ENCODE assay signal across 15 cellular contexts in the genomic region with DNA sequence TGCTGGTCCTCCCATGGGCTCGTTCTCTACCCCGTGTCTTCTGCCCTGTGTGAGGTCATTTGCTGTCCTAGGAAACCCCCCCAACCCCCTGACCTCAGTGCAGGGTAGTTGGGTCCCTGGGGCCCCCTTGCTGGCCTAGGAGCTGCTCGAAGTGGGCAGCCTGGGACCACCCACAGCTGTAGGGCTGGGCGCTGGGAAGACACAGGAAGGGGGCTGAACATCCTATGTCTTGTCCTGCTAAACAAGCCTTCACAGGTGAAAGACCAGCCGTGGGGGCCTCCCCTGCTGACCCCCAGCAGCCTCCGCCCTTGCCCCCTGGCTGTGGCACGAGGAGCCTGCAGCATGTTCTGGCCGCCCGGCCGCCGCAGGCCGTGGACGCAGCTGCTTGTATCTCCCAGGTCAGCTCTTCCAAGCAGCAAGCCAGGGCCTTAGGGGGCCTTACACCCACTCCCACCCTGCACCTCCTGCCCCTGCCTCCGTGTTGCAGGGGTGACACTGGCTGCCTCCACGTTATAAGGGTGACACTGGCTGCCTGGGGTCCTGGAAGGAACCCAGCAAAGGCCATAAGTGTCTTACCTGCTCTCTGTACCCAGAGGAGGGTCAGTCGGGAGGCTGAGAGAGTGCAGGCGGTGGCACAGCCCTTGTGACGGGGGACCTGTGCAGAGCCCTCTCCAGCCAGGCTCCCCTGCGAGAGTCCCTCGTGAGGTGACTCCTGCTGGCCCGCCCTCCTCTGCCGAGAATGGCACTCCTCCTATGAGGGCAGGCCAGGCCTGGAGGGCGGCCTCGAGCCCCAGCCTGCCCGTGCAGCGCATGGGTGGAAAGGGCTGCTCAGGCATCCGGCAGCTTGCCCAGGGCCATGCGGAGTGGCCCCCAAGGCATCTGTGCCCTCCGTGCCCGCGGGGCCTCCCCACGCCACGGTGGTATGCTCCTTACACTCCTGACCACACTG. TPM values are rescaled to one million over a fixed set of nuclear protein-coding genes. Genes with fewer than 3 reads are reported as not detected.
"Had no signal": no experiment of that assay in that cellular context is flagged by ENCODE, and none has a peak within 500 bp of the region (broad histone marks: within the 10 kb centered on the region; RNA-seq: fewer than 3 reads in every experiment).

No MANE protein-coding gene starts in this region.

- H3K27ac Mint-ChIP-seq: activated CD4-positive, alpha-beta T cell treated with anti-CD3 and anti-CD28 coated beads, Interleukin-2, amount 10 ng/mL, durations not matched to agents 24 days and 14 days; activated naive CD4-positive, alpha-beta T cell treated with anti-CD3 and anti-CD28 coated beads, Interleukin-2, amount 50 U/mL, for 72 hours; effector memory CD8-positive, alpha-beta T cell had no signal

- H3K27me3 Mint-ChIP-seq: activated CD4-positive, alpha-beta T cell treated with anti-CD3 and anti-CD28 coated beads, Interleukin-2, amount 10 ng/mL, durations not matched to agents 24 days and 14 days; effector memory CD8-positive, alpha-beta T cell; naive B cell had no signal

- H3K4me3 ChIP-seq: dorsolateral prefrontal cortex, esophagus squamous epithelium, gastrocnemius medialis had no signal

- H3K36me3 Mint-ChIP-seq: activated naive CD4-positive, alpha-beta T cell treated with anti-CD3 and anti-CD28 coated beads, Interleukin-2, amount 50 U/mL, for 72 hours; naive B cell had no signal

- H3K4me3 Mint-ChIP-seq: activated CD4-positive, alpha-beta T cell treated with anti-CD3 and anti-CD28 coated beads, Interleukin-2, amount 10 ng/mL, durations not matched to agents 24 days and 14 days; effector memory CD8-positive, alpha-beta T cell; naive B cell had no signal

- H3K9me3 ChIP-seq: esophagus squamous epithelium, gastrocnemius medialis had no signal

- H3K27me3 ChIP-seq: brain microvascular endothelial cell, dorsolateral prefrontal cortex, esophagus squamous epithelium, gastrocnemius medialis had no signal

- DNase-seq: activated CD4-positive, alpha-beta T cell treated with anti-CD3 and anti-CD28 coated beads, Interleukin-2, amount 10 ng/mL, durations not matched to agents 24 days and 14 days; activated T-cell treated with anti-CD3 and anti-CD28 coated beads, Interleukin-2, amount 50 U/mL, for 1 hour; brain microvascular endothelial cell; central memory CD4-positive, alpha-beta T cell; dorsolateral prefrontal cortex; effector memory CD8-positive, alpha-beta T cell; esophagus squamous epithelium; gastrocnemius medialis; head of caudate nucleus; hypothalamus; mesendoderm; naive B cell; stimulated activated CD4-positive, alpha-beta T cell treated with anti-CD3 and anti-CD28 coated beads, Interleukin-2, amount 100 ng/mL, for 48 hours; stimulated activated naive CD4-positive, alpha-beta T cell treated with Interleukin-2 at 50 U/mL for 16 hours had no signal

- H3K9me3 Mint-ChIP-seq: activated CD4-positive, alpha-beta T cell treated with anti-CD3 and anti-CD28 coated beads, Interleukin-2, amount 10 ng/mL, durations not matched to agents 24 days and 14 days; activated naive CD4-positive, alpha-beta T cell treated with anti-CD3 and anti-CD28 coated beads, Interleukin-2, amount 50 U/mL, for 72 hours; effector memory CD8-positive, alpha-beta T cell; naive B cell had no signal

- H3K27ac ChIP-seq: brain microvascular endothelial cell, esophagus squamous epithelium, gastrocnemius medialis had no signal

RNA-seq across cellular contexts. Expression of gene TEX22, which starts 11.5 kb away (rescaled TPM):
- total RNA-seq: gastrocnemius medialis had no signal
